In genomic region chr1:243227596-243227995, GRCh38 we compare ENCODE assay signal across 27 cellular contexts.
"Had no signal": no experiment of that assay in that cellular context is flagged by ENCODE, and none has a peak within 500 bp of the region (broad histone marks: within the 10 kb centered on the region; RNA-seq: fewer than 3 reads in every experiment).

No MANE protein-coding gene starts in this region.

- H3K27ac ChIP-seq: stomach, suprapubic skin, testis, thoracic aorta, thyroid gland, tibial artery, tibial nerve, transverse colon, upper lobe of left lung, upper lobe of right lung, uterus, vagina had no signal

- H3K36me3 ChIP-seq: thoracic aorta, thyroid gland, transverse colon, uterus, vagina had no signal

- H3K9me3 ChIP-seq: testis, thyroid gland had no signal

- H3K4me3 ChIP-seq: stomach, suprapubic skin, testis, thoracic aorta, thyroid gland, tibial artery, tibial nerve, transverse colon, upper lobe of left lung, upper lobe of right lung, uterus, vagina had no signal

- FAIRE-seq: urothelium cell line had no signal

- ATAC-seq: stimulated activated effector memory CD8-positive, alpha-beta T cell treated with anti-CD3 and anti-CD28 coated beads, Interleukin-12 subunit alpha, Interleukin-12 subunit beta, amount 100 ng/mL, for 72 hours; stimulated activated memory B cell treated with anti-CD40 and anti-IgM and Interleukin-4, amounts not matched to agents 10 μg/mL and 1 μg/mL and 100 μg/mL, for 72 hours; stimulated activated naive B cell treated with anti-CD40 and anti-IgM and Interleukin-4, amounts not matched to agents 10 μg/mL and 1 μg/mL and 100 μg/mL, for 72 hours; stimulated activated naive CD8-positive, alpha-beta T cell treated with anti-CD3 and anti-CD28 coated beads, Interleukin-15, amount 100 ng/mL, for 72 hours; stimulated activated naive CD8-positive, alpha-beta T cell treated with anti-CD3 and anti-CD28 coated beads, Interleukin-15, Interleukin-2, amounts not matched to agents 100 U/mL and 50 U/mL, for 24 hours; upper lobe of right lung had no signal

- H3K4me1 ChIP-seq: stomach, suprapubic skin, testis, transverse colon, upper lobe of left lung, upper lobe of right lung, uterus, vagina had no signal

- DNase-seq: stimulated activated CD4-positive, alpha-beta T cell treated with anti-CD3 and anti-CD28 coated beads, Interleukin-2, amount 100 ng/mL, for 48 hours; stimulated activated CD4-positive, alpha-beta T cell treated with anti-CD3 and anti-CD28 coated beads, Interleukin-4, amount 100 ng/mL, for 1 hour; stimulated activated CD4-positive, alpha-beta T cell treated with anti-CD3 and anti-CD28 coated beads, Interleukin-4, amount 100 ng/mL, for 24 hours; stimulated activated CD4-positive, alpha-beta T cell treated with anti-CD3 and anti-CD28 coated beads, Interleukin-4, amount 100 ng/mL, for 4 hours; stimulated activated CD8-positive, alpha-beta memory T cell treated with anti-CD3 and anti-CD28 coated beads, Interleukin-4, amount 100 ng/mL, for 48 hours; stimulated activated naive B cell treated with anti-CD40 and anti-IgM and Interleukin-4, amounts not matched to agents 10 μg/mL and 1 μg/mL and 100 μg/mL, for 72 hours; stimulated activated naive CD4-positive, alpha-beta T cell; stimulated activated naive CD4-positive, alpha-beta T cell treated with Interleukin-2 at 50 U/mL for 16 hours; stimulated activated naive CD8-positive, alpha-beta T cell treated with anti-CD3 and anti-CD28 coated beads, Interleukin-15, amount 100 ng/mL, for 72 hours; stimulated activated naive CD8-positive, alpha-beta T cell treated with anti-CD3 and anti-CD28 coated beads, Interleukin-15, Interleukin-2, amounts not matched to agents 100 U/mL and 50 U/mL, for 24 hours; stomach; substantia nigra; testis; thyroid gland; tibial artery; transverse colon; trophoblast cell; upper lobe of left lung; upper lobe of right lung; uterus had no signal

- H3K27me3 ChIP-seq: stomach, suprapubic skin, testis, thyroid gland, tibial artery, tibial nerve, transverse colon, upper lobe of left lung, upper lobe of right lung, uterus, vagina had no signal
